In genomic region chr18:28178720-28179119, GRCh38 we compare ENCODE assay signal across 10 cellular contexts. TPM values are rescaled to one million over a fixed set of nuclear protein-coding genes. Genes with fewer than 3 reads are reported as not detected.
DNase-seq lines count a peak whose midpoint lies in the region; ATAC-seq and TF ChIP-seq lines count a peak whose summit lies in the region.
"Had no signal": no experiment of that assay in that cellular context is flagged by ENCODE, and none has a peak within 500 bp of the region (broad histone marks: within the 10 kb centered on the region; RNA-seq: fewer than 3 reads in every experiment).

No MANE protein-coding gene starts in this region.

- H3K4me1 ChIP-seq in ACC112 (ENCODE audit: control insufficient read depth, insufficient read depth, low read length, unreplicated experiment) = peaks cover 20% of the 10 kb centered on the region
- peaks cover 0 to 4% of the 10 kb centered on the region in 2 donors for H3K4me1 ChIP-seq in uterus

- H3K27me3 ChIP-seq in ACC112 (ENCODE audit: insufficient read depth, low read length) (no peaks in the 10 kb centered on the region), uterus (peaks cover 4% of the 10 kb centered on the region in 2 donors)

- H3K9me3 ChIP-seq in uterus = no peaks in the 10 kb centered on the region

- in situ Hi-C loops in G401 (cut with HindIII; ENCODE audit: low sequenced_read_pairs) = no loop called here

- no peak overlapping the region for H2AFZ ChIP-seq in ACC112 (ENCODE audit: low read length, unreplicated experiment)

- H3K4me3 ChIP-seq in ACC112 (ENCODE audit: low read depth, low read length) (peak overlapping the region; percentile 83), uterus (no peak overlapping the region)

- no peak for TF ChIP-seq CTCF in uterus (IDR thresholded peaks at IDR 0.05)

- no peak for TF ChIP-seq POLR2A in uterus (IDR thresholded peaks at IDR 0.05)

- peak; percentile 22 for DNase-seq in G401 (ENCODE audit: low spot score)
- peak; percentile 73 for DNase-seq in astrocyte of the hippocampus (ENCODE audit: low read depth, low spot score)
- peak; percentile 40 for DNase-seq in medulla oblongata (ENCODE audit: extremely low spot score)
- DNase-seq in effector CD4-positive, alpha-beta T cell = no peak
- no peak for DNase-seq in uterus
- DNase-seq in DMS 273 treated with DMSO at 0.1 percent for 48 hours (lab: John Stamatoyannopoulos, UW) = no peak
- DNase-seq: left colon; stimulated activated CD4-positive, alpha-beta T cell treated with anti-CD3 and anti-CD28 coated beads, Interleukin-4, amount 100 ng/mL, for 1 hour had no signal

- H3K79me2 ChIP-seq in ACC112 (ENCODE audit: control insufficient read depth, insufficient read depth, low read length, unreplicated experiment) = peaks cover 27% of the 10 kb centered on the region

- intact Hi-C loops in uterus (cut with DNase I; ENCODE audit: low total_unique reads) = no loop called here

- H3K36me3 ChIP-seq in ACC112 (ENCODE audit: insufficient read depth, low read length) = no peaks in the 10 kb centered on the region
- no peaks in the 10 kb centered on the region for H3K36me3 ChIP-seq in uterus

- ATAC-seq in GM18907 (IDR thresholded peaks at IDR 0.05; ENCODE audit: unreplicated experiment) = no peak

- no peak overlapping the region for H3K27ac ChIP-seq in ACC112 (ENCODE audit: low read depth, low read length)
- no peak overlapping the region for H3K27ac ChIP-seq in uterus

RNA-seq across cellular contexts. Expression of gene CDH2, which starts 1.8 kb away (rescaled TPM):
- total RNA-seq in G401 (2014; rRNA removed; shearing (Covaris generic)) = not detected in 2 replicates
- total RNA-seq in uterus = 10 to 100 TPM in 1 of 4 donors, 1 to 10 TPM in 2, under 1 TPM in 1; 0.26 to 58.2 (median 1.9) TPM

Comparison
In these comparisons a context has a peak if more than half of its experiments do, and no peak if none do; other contexts are left out.
1. DNase-seq: peak in G401 (single experiment), astrocyte of the hippocampus (single experiment) and medulla oblongata (single experiment); none in effector CD4-positive, alpha-beta T cell (single experiment), uterus (0 of 2) and DMS 273 treated with DMSO at 0.1 percent for 48 hours (single experiment).